25 cellular contexts compared by ENCODE assay signal in genomic region chr3:96712792-96713191, GRCh38.
"Had no signal": no experiment of that assay in that cellular context is flagged by ENCODE, and none has a peak within 500 bp of the region (broad histone marks: within the 10 kb centered on the region; RNA-seq: fewer than 3 reads in every experiment).

No MANE protein-coding gene starts in this region.

- H3K36me3 ChIP-seq: esophagus squamous epithelium, gastrocnemius medialis, heart right ventricle, left lung, lower lobe of right lung had no signal

- DNase-seq: dermis blood vessel endothelial cell; dorsolateral prefrontal cortex; effector CD4-positive, alpha-beta T cell; effector memory CD4-positive, alpha-beta T cell; erythroblast; esophagus squamous epithelium; foreskin fibroblast; foreskin melanocyte; gastrocnemius medialis; glutamatergic neuron; head of caudate nucleus; heart right ventricle; hippocampal formation; left cardiac atrium; left lung; left ventricle myocardium superior; lower lobe of right lung; mesenchymal stem cell; mucosa of descending colon; naive B cell; naive thymus-derived CD8-positive, alpha-beta T cell had no signal

- FAIRE-seq: islet of Langerhans, keratinocyte had no signal

- ATAC-seq: esophagus mucosa; gastrocnemius medialis; heart right ventricle; left cardiac atrium; left lung; left ventricle myocardium superior; lower lobe of right lung; mucosa of descending colon; naive thymus-derived CD8-positive, alpha-beta T cell had no signal

- H3K4me1 ChIP-seq: esophagus squamous epithelium, gastrocnemius medialis, heart right ventricle, left lung, lower lobe of right lung had no signal

- H3K27me3 ChIP-seq: esophagus squamous epithelium, gastrocnemius medialis, heart right ventricle, left lung had no signal

- H3K4me3 ChIP-seq: dorsolateral prefrontal cortex, esophagus squamous epithelium, gastrocnemius medialis, heart right ventricle, left lung, lower lobe of right lung, mucosa of descending colon had no signal

- H3K27ac ChIP-seq: dorsolateral prefrontal cortex, epithelial cell of prostate, esophagus squamous epithelium, gastrocnemius medialis, heart right ventricle, left lung, lower lobe of right lung had no signal

- H3K9me3 ChIP-seq: esophagus squamous epithelium, gastrocnemius medialis, lower lobe of right lung, mucosa of descending colon had no signal
